ENCODE assay signal across 19 cellular contexts in the genomic region with DNA sequence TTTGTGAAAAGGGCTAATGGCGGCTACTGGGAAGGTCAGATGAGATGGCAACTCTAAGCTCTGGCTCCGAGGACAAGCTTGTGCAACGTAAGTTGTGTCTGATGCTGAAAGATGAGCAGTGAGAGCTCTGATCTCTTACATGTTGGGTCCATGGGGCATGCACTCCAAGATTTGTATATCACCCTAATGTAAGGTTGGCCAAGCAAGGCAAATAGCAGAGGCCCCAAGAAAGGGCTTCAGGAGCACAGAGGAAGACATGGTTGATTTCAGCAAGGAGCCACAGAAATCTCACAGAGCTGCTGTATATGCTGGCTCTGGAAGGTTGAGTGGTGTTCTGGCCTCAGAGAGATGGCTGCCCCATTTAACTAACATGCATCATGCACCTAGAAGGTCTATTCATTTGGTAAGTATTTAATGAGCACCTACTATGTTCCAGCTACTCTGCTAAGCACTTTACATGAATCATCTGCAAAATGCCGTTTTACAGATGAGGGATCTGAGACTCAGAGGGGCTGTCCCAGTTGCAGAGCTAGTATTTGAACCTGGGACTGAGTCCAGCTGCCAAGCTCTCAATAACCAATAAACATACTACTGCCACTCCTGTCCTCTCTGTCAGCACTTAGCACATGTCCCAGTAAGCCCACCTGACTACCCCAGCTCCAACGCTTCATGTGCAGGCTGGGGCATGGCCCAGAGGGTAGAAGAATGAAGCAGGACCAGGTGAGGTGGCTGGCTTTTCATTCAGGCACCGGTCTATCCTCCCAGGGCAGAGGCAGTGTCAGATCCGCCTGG. TPM values are rescaled to one million over a fixed set of nuclear protein-coding genes. Genes with fewer than 3 reads are reported as not detected.
"Had no signal": no experiment of that assay in that cellular context is flagged by ENCODE, and none has a peak within 500 bp of the region (broad histone marks: within the 10 kb centered on the region; RNA-seq: fewer than 3 reads in every experiment).

No MANE protein-coding gene starts in this region.

- H3K27me3 ChIP-seq: SJCRH30, uterus had no signal

- H3K9me3 ChIP-seq: SJCRH30, uterus had no signal

- H3K9me3 Mint-ChIP-seq: activated CD4-positive, alpha-beta T cell treated with anti-CD3 and anti-CD28 coated beads, Interleukin-2, amount 10 ng/mL, durations not matched to agents 24 days and 14 days; brain; dendritic cell treated with granulocyte-macrophage colony-stimulating factor and Interleukin-4, amounts not matched to agents 40 ng/mL and 50 ng/mL, for 4 days; effector memory CD8-positive, alpha-beta T cell; WTC11 had no signal

- H3K4me1 Mint-ChIP-seq: activated CD4-positive, alpha-beta T cell treated with anti-CD3 and anti-CD28 coated beads, Interleukin-2, amount 10 ng/mL, durations not matched to agents 24 days and 14 days; WTC11 had no signal

- H3K27ac Mint-ChIP-seq: activated CD4-positive, alpha-beta T cell treated with anti-CD3 and anti-CD28 coated beads, Interleukin-2, amount 10 ng/mL, durations not matched to agents 24 days and 14 days; activated naive CD8-positive, alpha-beta T cell; brain; dendritic cell treated with granulocyte-macrophage colony-stimulating factor and Interleukin-4, amounts not matched to agents 40 ng/mL and 50 ng/mL, for 4 days; effector memory CD8-positive, alpha-beta T cell; WTC11 had no signal

- H3K4me3 Mint-ChIP-seq: activated CD4-positive, alpha-beta T cell treated with anti-CD3 and anti-CD28 coated beads, Interleukin-2, amount 10 ng/mL, durations not matched to agents 24 days and 14 days; activated naive CD8-positive, alpha-beta T cell; brain; dendritic cell treated with granulocyte-macrophage colony-stimulating factor and Interleukin-4, amounts not matched to agents 40 ng/mL and 50 ng/mL, for 4 days; effector memory CD8-positive, alpha-beta T cell; WTC11 had no signal

- H3K27ac ChIP-seq: epithelial cell of prostate, SJCRH30, skin epidermis, uterus had no signal

- DNase-seq: activated CD4-positive, alpha-beta T cell treated with anti-CD3 and anti-CD28 coated beads, Interleukin-2, amount 10 ng/mL, durations not matched to agents 24 days and 14 days; activated gamma-delta T cell treated with Interleukin-2 at 50 U/mL for 16 hours; activated T-cell treated with anti-CD3 and anti-CD28 coated beads, Interleukin-2, amount 50 U/mL, for 1 hour; effector memory CD8-positive, alpha-beta T cell; foreskin melanocyte; left colon; SJCRH30; stimulated activated CD4-positive, alpha-beta T cell treated with anti-CD3 and anti-CD28 coated beads, Interleukin-4, amount 100 ng/mL, for 4 hours; uterus had no signal

- H3K4me1 ChIP-seq: SJCRH30, uterus had no signal

- H3K4me3 ChIP-seq: lung, SJCRH30, skin epidermis, uterus had no signal

- ATAC-seq: effector memory CD8-positive, alpha-beta T cell; left colon; WTC11 had no signal

- H3K36me3 Mint-ChIP-seq: activated naive CD8-positive, alpha-beta T cell; brain; WTC11 had no signal

- H3K36me3 ChIP-seq: SJCRH30, uterus had no signal

RNA-seq across cellular contexts. Expression of gene ATP2B2, which starts 27.7 kb away (rescaled TPM):
- total RNA-seq: activated CD4-positive, alpha-beta T cell treated with anti-CD3 and anti-CD28 coated beads, Interleukin-2, amount 10 ng/mL, durations not matched to agents 24 days and 14 days; activated CD8-positive, alpha-beta memory T cell treated with anti-CD3 and anti-CD28 coated beads for 36 hours; fibroblast of lung; SJCRH30; T-helper 2 cell treated with Interferon-gamma antibody and Interleukin-4, amounts not matched to agents 100 ng/mL and 5 ng/mL, for 36 hours had no signal
